Comparison of ENCODE assay signal across 13 cellular contexts in genomic region chrY:21253455-21254248, GRCh38.
"Had no signal": no experiment of that assay in that cellular context is flagged by ENCODE, and none has a peak within 500 bp of the region (broad histone marks: within the 10 kb centered on the region; RNA-seq: fewer than 3 reads in every experiment).

No MANE protein-coding gene starts in this region.

- H3K4me1 ChIP-seq: ascending aorta, foreskin keratinocyte, psoas muscle, right lobe of liver, suprapubic skin had no signal

- H3K27ac Mint-ChIP-seq: immature natural killer cell, nephron, type B pancreatic cell had no signal

- H3K27me3 Mint-ChIP-seq: type B pancreatic cell had no signal

- H3K9me3 Mint-ChIP-seq: immature natural killer cell, nephron, type B pancreatic cell had no signal

- H3K27me3 ChIP-seq: ascending aorta, foreskin keratinocyte, right lobe of liver, spleen, suprapubic skin had no signal

- H3K27ac ChIP-seq: ascending aorta, foreskin keratinocyte, psoas muscle, right lobe of liver, suprapubic skin had no signal

- H3K4me1 Mint-ChIP-seq: immature natural killer cell, nephron had no signal

- H3K9ac ChIP-seq: SK-N-SH had no signal

- H3K4me3 Mint-ChIP-seq: nephron, type B pancreatic cell had no signal

- H3K36me3 Mint-ChIP-seq: immature natural killer cell, type B pancreatic cell had no signal

- H3K4me2 ChIP-seq: SK-N-SH had no signal

- H3K9me3 ChIP-seq: ascending aorta, psoas muscle, right lobe of liver, SK-N-SH, spleen, suprapubic skin had no signal

- DNase-seq: foreskin keratinocyte; immature natural killer cell; occipital lobe; psoas muscle; right lobe of liver; SK-N-SH; spleen; stimulated activated CD4-positive, alpha-beta T cell treated with anti-CD3 and anti-CD28 coated beads, Interleukin-1b, Interleukin-23, amount 100 ng/mL, for 48 hours; stimulated activated naive CD4-positive, alpha-beta T cell had no signal

- H3K4me3 ChIP-seq: ascending aorta, psoas muscle, right lobe of liver, spleen, suprapubic skin had no signal

- H3K36me3 ChIP-seq: ascending aorta, right lobe of liver, spleen, suprapubic skin had no signal

- ATAC-seq: foreskin keratinocyte, psoas muscle had no signal
